In genomic region chr2:39142012-39142346, GRCh38 we compare ENCODE assay signal across 1 cellular context.
TF ChIP-seq lines count a peak whose summit lies in the region.

No MANE protein-coding gene starts in this region.

TF ChIP-seq in K562, 482 proteins besides CTCF, POLR2A, EP300 and RAD21 (continued from another document and continues in another):
- no peak; the same call in 1 of the 2 replicates for TF ChIP-seq SMAD4 (CRISPR knock-in tag; conservative IDR thresholded peaks at IDR 0.05)
- TF ChIP-seq, protein P1, sequence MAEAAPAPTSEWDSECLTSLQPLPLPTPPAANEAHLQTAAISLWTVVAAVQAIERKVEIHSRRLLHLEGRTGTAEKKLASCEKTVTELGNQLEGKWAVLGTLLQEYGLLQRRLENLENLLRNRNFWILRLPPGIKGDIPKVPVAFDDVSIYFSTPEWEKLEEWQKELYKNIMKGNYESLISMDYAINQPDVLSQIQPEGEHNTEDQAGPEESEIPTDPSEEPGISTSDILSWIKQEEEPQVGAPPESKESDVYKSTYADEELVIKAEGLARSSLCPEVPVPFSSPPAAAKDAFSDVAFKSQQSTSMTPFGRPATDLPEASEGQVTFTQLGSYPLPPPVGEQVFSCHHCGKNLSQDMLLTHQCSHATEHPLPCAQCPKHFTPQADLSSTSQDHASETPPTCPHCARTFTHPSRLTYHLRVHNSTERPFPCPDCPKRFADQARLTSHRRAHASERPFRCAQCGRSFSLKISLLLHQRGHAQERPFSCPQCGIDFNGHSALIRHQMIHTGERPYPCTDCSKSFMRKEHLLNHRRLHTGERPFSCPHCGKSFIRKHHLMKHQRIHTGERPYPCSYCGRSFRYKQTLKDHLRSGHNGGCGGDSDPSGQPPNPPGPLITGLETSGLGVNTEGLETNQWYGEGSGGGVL (CRISPR knock-in tag; IDR thresholded peaks at IDR 0.05) = no peak
- TF ChIP-seq EWSR1 (IDR thresholded peaks at IDR 0.05; ENCODE audit: borderline replicate concordance, low read depth, partially characterized antibody) = no peak
- no peak for TF ChIP-seq ZZZ3 (IDR thresholded peaks at IDR 0.05)
- TF ChIP-seq, protein P2, sequence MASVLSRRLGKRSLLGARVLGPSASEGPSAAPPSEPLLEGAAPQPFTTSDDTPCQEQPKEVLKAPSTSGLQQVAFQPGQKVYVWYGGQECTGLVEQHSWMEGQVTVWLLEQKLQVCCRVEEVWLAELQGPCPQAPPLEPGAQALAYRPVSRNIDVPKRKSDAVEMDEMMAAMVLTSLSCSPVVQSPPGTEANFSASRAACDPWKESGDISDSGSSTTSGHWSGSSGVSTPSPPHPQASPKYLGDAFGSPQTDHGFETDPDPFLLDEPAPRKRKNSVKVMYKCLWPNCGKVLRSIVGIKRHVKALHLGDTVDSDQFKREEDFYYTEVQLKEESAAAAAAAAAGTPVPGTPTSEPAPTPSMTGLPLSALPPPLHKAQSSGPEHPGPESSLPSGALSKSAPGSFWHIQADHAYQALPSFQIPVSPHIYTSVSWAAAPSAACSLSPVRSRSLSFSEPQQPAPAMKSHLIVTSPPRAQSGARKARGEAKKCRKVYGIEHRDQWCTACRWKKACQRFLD (CRISPR knock-in tag; IDR thresholded peaks at IDR 0.05) = no peak
- no peak for TF ChIP-seq SREBF1 (IDR thresholded peaks at IDR 0.05; ENCODE audit: borderline replicate concordance, low read depth, low read length)
- TF ChIP-seq RB1 (IDR thresholded peaks at IDR 0.05; ENCODE audit: low read depth) = no peak
- peak; percentile 20; the same call in 1 of the 2 replicates for TF ChIP-seq CTBP1 (IDR thresholded peaks at IDR 0.05; ENCODE audit: borderline replicate concordance)
- TF ChIP-seq ZNF75A (CRISPR knock-in tag; IDR thresholded peaks at IDR 0.05) = no peak
- no peak for TF ChIP-seq ESRRB (CRISPR knock-in tag; IDR thresholded peaks at IDR 0.05; ENCODE audit: borderline replicate concordance)
- TF ChIP-seq XRCC5 (IDR thresholded peaks at IDR 0.05; ENCODE audit: low read depth, low read length) = no peak
- TF ChIP-seq FOXP4 (CRISPR knock-in tag; IDR thresholded peaks at IDR 0.05; ENCODE audit: borderline replicate concordance) = no peak
- TF ChIP-seq NFE2L1 (tag; IDR thresholded peaks at IDR 0.05; ENCODE audit: borderline replicate concordance, low read depth) = no peak
- TF ChIP-seq GATA2 (CRISPR knock-in tag; IDR thresholded peaks at IDR 0.05) = no peak
- no peak for TF ChIP-seq ZKSCAN8 (CRISPR knock-in tag; IDR thresholded peaks at IDR 0.05)
- TF ChIP-seq POLR2G (IDR thresholded peaks at IDR 0.05; ENCODE audit: low read depth, low read length) = no peak
- no peak for TF ChIP-seq ELF2 (CRISPR knock-in tag; IDR thresholded peaks at IDR 0.05)
- TF ChIP-seq WHSC1 (IDR thresholded peaks at IDR 0.05; ENCODE audit: low read length) = no peak
- TF ChIP-seq CBX2 (IDR thresholded peaks at IDR 0.05; ENCODE audit: insufficient read depth, low read length, poor library complexity, severe bottlenecking) = no peak
- TF ChIP-seq ZNF76 (CRISPR knock-in tag; IDR thresholded peaks at IDR 0.05; ENCODE audit: borderline replicate concordance) = no peak
- no peak for TF ChIP-seq DDX20 (tag; IDR thresholded peaks at IDR 0.05; ENCODE audit: low read depth)
- TF ChIP-seq TEAD2 (tag; IDR thresholded peaks at IDR 0.05) = no peak
- no peak for TF ChIP-seq IRF9 (tag; IDR thresholded peaks at IDR 0.05)
- TF ChIP-seq CHD2 (IDR thresholded peaks at IDR 0.05; ENCODE audit: low read depth, low read length) = peak; percentile 18; the same call in 1 of the 2 replicates
- TF ChIP-seq SOX6 (IDR thresholded peaks at IDR 0.05) = peak; percentile 54
- no peak for TF ChIP-seq NR2C1 (IDR thresholded peaks at IDR 0.05)
- no peak for TF ChIP-seq NR2C1 (tag; IDR thresholded peaks at IDR 0.05)
- no peak for TF ChIP-seq DNMT1 (IDR thresholded peaks at IDR 0.05)
- no peak for TF ChIP-seq ZC3H4 (CRISPR knock-in tag; IDR thresholded peaks at IDR 0.05; ENCODE audit: borderline replicate concordance)
- TF ChIP-seq ZEB2 (IDR thresholded peaks at IDR 0.05) = no peak
- no peak for TF ChIP-seq SNIP1 (IDR thresholded peaks at IDR 0.05; ENCODE audit: low read depth)
- TF ChIP-seq ZNF282 (CRISPR knock-in tag; IDR thresholded peaks at IDR 0.05) = no peak
- no peak for TF ChIP-seq TAF9B (IDR thresholded peaks at IDR 0.05; ENCODE audit: partially characterized antibody)
- no peak for TF ChIP-seq ZFP30 (CRISPR knock-in tag; IDR thresholded peaks at IDR 0.05; ENCODE audit: borderline replicate concordance)
- TF ChIP-seq ZNF253 (CRISPR knock-in tag; conservative IDR thresholded peaks at IDR 0.05) = no peak
- no peak for TF ChIP-seq NFIX (CRISPR knock-in tag; IDR thresholded peaks at IDR 0.05; ENCODE audit: low read depth)
- no peak for TF ChIP-seq U2AF2 (optimal IDR thresholded peaks at IDR 0.05; ENCODE audit: low read depth, low read length)
- no peak for TF ChIP-seq SUPT5H (IDR thresholded peaks at IDR 0.05)
- TF ChIP-seq NFIC (IDR thresholded peaks at IDR 0.05) = peak; percentile 30; the same call in 1 of the 2 replicates
- 0 out of 2 replicates have a peak, but pooled peaks have one; percentile 10 for TF ChIP-seq MYC (IDR thresholded peaks at IDR 0.05; ENCODE audit: low read depth, low read length)
- no peak for TF ChIP-seq MYC (CRISPR knock-in tag; IDR thresholded peaks at IDR 0.05; ENCODE audit: borderline replicate concordance, low read depth)
- TF ChIP-seq MAX (CRISPR knock-in tag; IDR thresholded peaks at IDR 0.05) = no peak
- no peak for TF ChIP-seq ZNF79 (CRISPR knock-in tag; IDR thresholded peaks at IDR 0.05; ENCODE audit: low read depth)
- no peak for TF ChIP-seq KDM4B (IDR thresholded peaks at IDR 0.05; ENCODE audit: borderline replicate concordance in 2 of 2, low read depth in 1 of 2)
- peak; percentile 69 for TF ChIP-seq LEF1 (IDR thresholded peaks at IDR 0.05)
- TF ChIP-seq, protein P3, sequence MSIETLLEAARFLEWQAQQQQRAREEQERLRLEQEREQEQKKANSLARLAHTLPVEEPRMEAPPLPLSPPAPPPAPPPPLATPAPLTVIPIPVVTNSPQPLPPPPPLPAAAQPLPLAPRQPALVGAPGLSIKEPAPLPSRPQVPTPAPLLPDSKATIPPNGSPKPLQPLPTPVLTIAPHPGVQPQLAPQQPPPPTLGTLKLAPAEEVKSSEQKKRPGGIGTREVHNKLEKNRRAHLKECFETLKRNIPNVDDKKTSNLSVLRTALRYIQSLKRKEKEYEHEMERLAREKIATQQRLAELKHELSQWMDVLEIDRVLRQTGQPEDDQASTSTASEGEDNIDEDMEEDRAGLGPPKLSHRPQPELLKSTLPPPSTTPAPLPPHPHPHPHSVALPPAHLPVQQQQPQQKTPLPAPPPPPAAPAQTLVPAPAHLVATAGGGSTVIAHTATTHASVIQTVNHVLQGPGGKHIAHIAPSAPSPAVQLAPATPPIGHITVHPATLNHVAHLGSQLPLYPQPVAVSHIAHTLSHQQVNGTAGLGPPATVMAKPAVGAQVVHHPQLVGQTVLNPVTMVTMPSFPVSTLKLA (conservative IDR thresholded peaks at IDR 0.05) = no peak; a peak in 1 of 4 replicates
- TF ChIP-seq HNRNPK (IDR thresholded peaks at IDR 0.05; ENCODE audit: low read depth, low read length, poor library complexity, severe bottlenecking) = no peak
- TF ChIP-seq RFX7 (CRISPR knock-in tag; IDR thresholded peaks at IDR 0.05) = no peak
- TF ChIP-seq, protein P4, sequence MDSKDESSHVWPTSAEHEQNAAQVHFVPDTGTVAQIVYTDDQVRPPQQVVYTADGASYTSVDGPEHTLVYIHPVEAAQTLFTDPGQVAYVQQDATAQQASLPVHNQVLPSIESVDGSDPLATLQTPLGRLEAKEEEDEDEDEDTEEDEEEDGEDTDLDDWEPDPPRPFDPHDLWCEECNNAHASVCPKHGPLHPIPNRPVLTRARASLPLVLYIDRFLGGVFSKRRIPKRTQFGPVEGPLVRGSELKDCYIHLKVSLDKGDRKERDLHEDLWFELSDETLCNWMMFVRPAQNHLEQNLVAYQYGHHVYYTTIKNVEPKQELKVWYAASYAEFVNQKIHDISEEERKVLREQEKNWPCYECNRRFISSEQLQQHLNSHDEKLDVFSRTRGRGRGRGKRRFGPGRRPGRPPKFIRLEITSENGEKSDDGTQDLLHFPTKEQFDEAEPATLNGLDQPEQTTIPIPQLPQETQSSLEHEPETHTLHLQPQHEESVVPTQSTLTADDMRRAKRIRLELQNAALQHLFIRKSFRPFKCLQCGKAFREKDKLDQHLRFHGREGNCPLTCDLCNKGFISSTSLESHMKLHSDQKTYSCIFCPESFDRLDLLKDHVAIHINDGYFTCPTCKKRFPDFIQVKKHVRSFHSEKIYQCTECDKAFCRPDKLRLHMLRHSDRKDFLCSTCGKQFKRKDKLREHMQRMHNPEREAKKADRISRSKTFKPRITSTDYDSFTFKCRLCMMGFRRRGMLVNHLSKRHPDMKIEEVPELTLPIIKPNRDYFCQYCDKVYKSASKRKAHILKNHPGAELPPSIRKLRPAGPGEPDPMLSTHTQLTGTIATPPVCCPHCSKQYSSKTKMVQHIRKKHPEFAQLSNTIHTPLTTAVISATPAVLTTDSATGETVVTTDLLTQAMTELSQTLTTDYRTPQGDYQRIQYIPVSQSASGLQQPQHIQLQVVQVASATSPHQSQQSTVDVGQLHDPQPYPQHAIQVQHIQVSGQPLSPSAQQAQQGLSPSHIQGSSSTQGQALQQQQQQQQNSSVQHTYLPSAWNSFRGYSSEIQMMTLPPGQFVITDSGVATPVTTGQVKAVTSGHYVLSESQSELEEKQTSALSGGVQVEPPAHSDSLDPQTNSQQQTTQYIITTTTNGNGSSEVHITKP (IDR thresholded peaks at IDR 0.05; ENCODE audit: partially characterized antibody) = peak; percentile 67
- no peak for TF ChIP-seq BMI1 (IDR thresholded peaks at IDR 0.05; ENCODE audit: low read length)
